Comparison of ENCODE assay signal across 13 cellular contexts in the genomic region with DNA sequence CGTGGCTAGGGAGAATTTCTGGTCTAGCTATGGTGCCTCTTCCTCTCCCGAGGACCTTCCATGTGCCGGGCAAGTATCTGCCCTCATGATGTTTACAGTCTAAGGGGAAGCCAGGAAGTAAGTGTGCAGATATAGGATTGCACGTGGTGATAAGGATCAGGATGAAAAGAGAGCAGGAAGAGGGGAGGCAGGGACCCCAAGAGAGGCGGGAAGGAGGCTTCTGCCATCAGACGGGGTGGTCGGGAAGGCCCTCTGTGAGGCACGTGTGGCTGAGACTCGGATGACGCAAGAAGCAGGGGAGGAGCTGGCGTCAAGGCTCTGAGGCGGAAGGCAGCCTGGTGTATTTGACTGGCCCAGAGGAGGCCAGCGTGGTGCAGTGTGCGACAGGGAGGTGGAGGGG. TPM values are rescaled to one million over a fixed set of nuclear protein-coding genes. Genes with fewer than 3 reads are reported as not detected.
A peak's percentile ranks its signal among the peaks of the same experiment; 100 is the strongest.
DNase-seq lines count a peak whose midpoint lies in the region; ATAC-seq, FAIRE-seq and TF ChIP-seq lines count a peak whose summit lies in the region.
"Had no signal": no experiment of that assay in that cellular context is flagged by ENCODE, and none has a peak within 500 bp of the region (broad histone marks: within the 10 kb centered on the region; RNA-seq: fewer than 3 reads in every experiment).

No MANE protein-coding gene starts in this region.

- H3K9me3 ChIP-seq in HepG2 (ENCODE audit: low read length) (no peaks in the 10 kb centered on the region), right lobe of liver (no peaks in the 10 kb centered on the region), T-helper 17 cell (ENCODE audit: control insufficient read depth, low read length, poor library complexity, severe bottlenecking) (no peaks in the 10 kb centered on the region)
- H3K9me3 ChIP-seq: adrenal gland, BE2C, right atrium auricular region had no signal

- DNase-seq in HepG2 (ENCODE audit: low spot score) = no peak
- DNase-seq in right lobe of liver = no peak
- no peak for DNase-seq in T-helper 17 cell
- DNase-seq in fibroblast of mammary gland (ENCODE audit: low read depth) = peak; percentile 5
- no peak for DNase-seq in G401 (ENCODE audit: low spot score)
- no peak for DNase-seq in DMS114 treated with DMSO at 0.1 percent for 48 hours (lab: John Stamatoyannopoulos, UW; ENCODE audit: unreplicated experiment)
- DNase-seq in DMS 273 treated with DMSO at 0.1 percent for 48 hours (lab: John Stamatoyannopoulos, UW) = no peak
- DNase-seq: dermis blood vessel endothelial cell, GF-D8 had no signal

- H3K4me1 Mint-ChIP-seq in T-helper 17 cell = peaks cover 19% of the 10 kb centered on the region

- TF ChIP-seq CTCF in HepG2 (CRISPR knock-in tag; IDR thresholded peaks at IDR 0.05) (no peak), right lobe of liver (IDR thresholded peaks at IDR 0.05) (no peak), fibroblast of mammary gland (conservative IDR thresholded peaks at IDR 0.05; ENCODE audit: control insufficient read depth, insufficient read depth, low read depth, low read length) (no peak)

- TF ChIP-seq EP300 in HepG2 (IDR thresholded peaks at IDR 0.05; ENCODE audit: low read depth in 2 of 2, low read length in 2 of 2) = no peak
- no peak for TF ChIP-seq EP300 in HepG2 (CRISPR knock-in tag; IDR thresholded peaks at IDR 0.05; ENCODE audit: borderline replicate concordance)

- WGBS in HepG2 (ENCODE audit: low lambda C conversion rate) = 87% methylated on average over 14 of the region's 14 CpGs
- WGBS in right lobe of liver (ENCODE audit: insufficient coverage, low coverage, low lambda C conversion rate, missing lambda C conversion rate) = 68% methylated on average over 7 of the region's 14 CpGs

- no peaks in the 10 kb centered on the region for H3K27me3 ChIP-seq in HepG2 (ENCODE audit: control insufficient read depth in 1 of 2, insufficient read depth in 2 of 2, low read length in 2 of 2)
- no peaks in the 10 kb centered on the region for H3K27me3 ChIP-seq in right lobe of liver

- peak overlapping the region; percentile 4 for H3K27ac Mint-ChIP-seq in T-helper 17 cell

- H2AFZ ChIP-seq in HepG2 (ENCODE audit: low read length) = no peak overlapping the region

- peaks cover 37% of the 10 kb centered on the region for H3K27me3 Mint-ChIP-seq in T-helper 17 cell

- H3K4me3 ChIP-seq in HepG2 (replicated peaks in 1 of 3; ENCODE audit: insufficient read depth in 1 of 3, low read depth in 2 of 3, low read length in 3 of 3) = no peak overlapping the region
- H3K4me3 ChIP-seq in right lobe of liver = no peak overlapping the region
- no peak overlapping the region for H3K4me3 ChIP-seq in fibroblast of mammary gland (ENCODE audit: control insufficient read depth, low read depth, low read length)

- no peak for FAIRE-seq in HepG2 (lab: Jason Lieb, UNC)

- H3K36me3 ChIP-seq in HepG2 (replicated peaks in 1 of 2; ENCODE audit: control insufficient read depth in 1 of 2, insufficient read depth in 2 of 2, low read length in 2 of 2) (peaks cover 0 to 3% of the 10 kb centered on the region in 2 experiments; a peak in 2 of 5 replicates), right lobe of liver (no peaks in the 10 kb centered on the region)
- H3K36me3 ChIP-seq: adrenal gland, BE2C, right atrium auricular region had no signal

- no peak overlapping the region for H3K4me2 ChIP-seq in HepG2 (ENCODE audit: low read depth, low read length)

- no peaks in the 10 kb centered on the region for H3K36me3 Mint-ChIP-seq in T-helper 17 cell (ENCODE audit: low read depth)

- BruUV-seq in HepG2 (replicated peaks; lab: Mats Ljungman, UMichigan) = no TSS peak

- POLR2A ChIA-PET in HepG2 (lab: Yijun Ruan, JAX) = no interaction called here

- H3K9ac ChIP-seq in HepG2 (ENCODE audit: insufficient read depth, low read depth, low read length) = no peak overlapping the region

- H3K4me1 ChIP-seq in HepG2 (ENCODE audit: insufficient read depth, low read length) = 0 out of 2 replicates have a peak, but pooled peaks cover 3% of the 10 kb centered on the region
- peaks cover 0 to 8% (median 0%) of the 10 kb centered on the region in 4 donors for H3K4me1 ChIP-seq in right lobe of liver

- no peak for TF ChIP-seq RAD21 in HepG2 (CRISPR knock-in tag; IDR thresholded peaks at IDR 0.05)

- intact Hi-C loops in HepG2 (cut with micrococcal nuclease; ENCODE audit: unreplicated experiment) = no loop called here
- intact Hi-C loops in right lobe of liver (cut with DNase I) = no loop called here

- no peak for ATAC-seq in HepG2
- no peak for ATAC-seq in right lobe of liver
- ATAC-seq in T-helper 17 cell = no peak
- no peak for ATAC-seq in HG02623 (IDR thresholded peaks at IDR 0.05; ENCODE audit: unreplicated experiment)

- TF ChIP-seq POLR2A in HepG2 (IDR thresholded peaks at IDR 0.05; ENCODE audit: insufficient read depth in 1 of 2, low read depth in 2 of 2, low read length in 2 of 2) = no peak
- no peak for TF ChIP-seq POLR2A in right lobe of liver (IDR thresholded peaks at IDR 0.05)

- peak overlapping the region; percentile 83 for H3K4me3 Mint-ChIP-seq in T-helper 17 cell

- H3K27ac ChIP-seq in HepG2 (ENCODE audit: extremely low read length, insufficient read depth, low read length) = no peak overlapping the region
- H3K27ac ChIP-seq in right lobe of liver = no peak overlapping the region
- H3K27ac ChIP-seq: adrenal gland had no signal

- in situ Hi-C loops in HepG2 (cut with HindIII; ENCODE audit: extremely low pct_ligation_motif_present, low pct_unique_long_range_greater_than_20kb) = no loop called here
- in situ Hi-C loops in G401 (cut with HindIII; ENCODE audit: low sequenced_read_pairs) = no loop called here

- no peaks in the 10 kb centered on the region for H3K79me2 ChIP-seq in HepG2 (ENCODE audit: insufficient read depth, low read length)

- H4K20me1 ChIP-seq in HepG2 (ENCODE audit: insufficient read depth, low read length) = no peaks in the 10 kb centered on the region

- CTCF ChIA-PET in HepG2 (lab: Yijun Ruan, JAX; ENCODE audit: low intra/inter-chr PET ratio, low total read pairs) = no interaction called here

TF ChIP-seq in HepG2, 621 proteins besides CTCF, POLR2A, EP300 and RAD21:
- no peak for TF ChIP-seq SIX1 (CRISPR knock-in tag; IDR thresholded peaks at IDR 0.05; ENCODE audit: borderline replicate concordance)
- peak; percentile 39; the same call in 1 of the 2 replicates for TF ChIP-seq CEBPB (IDR thresholded peaks at IDR 0.05; ENCODE audit: borderline replicate concordance, low read depth, low read length)
- no peak for TF ChIP-seq GPN1 (CRISPR knock-in tag; IDR thresholded peaks at IDR 0.05; ENCODE audit: borderline replicate concordance)
- no peak for TF ChIP-seq EED (CRISPR knock-in tag; IDR thresholded peaks at IDR 0.05)

RNA-seq across cellular contexts. Expression of a gene that starts 0.7 kb away (rescaled TPM):
- total RNA-seq in HepG2 (2016; rRNA removed; fragmentation: Illumina TruSeq; extraction: Trizol) (17.4 and 24.2 TPM in 2 replicates), right lobe of liver (10 to 100 TPM; 32.1 to 61.3 (median 48.9) TPM), T-helper 17 cell (100 to 1,000 TPM; 114 to 128 TPM)
- 12.3 and 12.9 TPM in 2 replicates for total RNA-seq in HepG2 (2016; cell fraction: cytosol; rRNA removed; fragmentation: Illumina TruSeq; extraction: Trizol; ENCODE audit: low read depth)
- 17.6 and 20.3 TPM in 2 replicates for total RNA-seq in HepG2 (2016; cell fraction: insoluble cytoplasmic fraction; rRNA removed; fragmentation: Illumina TruSeq; extraction: Trizol)
- 25.6 and 28.9 TPM in 2 replicates for total RNA-seq in HepG2 (2016; cell fraction: membrane; rRNA removed; fragmentation: Illumina TruSeq; extraction: Trizol)
- total RNA-seq in HepG2 (2016; cell fraction: nucleus; rRNA removed; fragmentation: Illumina TruSeq; extraction: Trizol) = 26.8 and 29.4 TPM in 2 replicates
- 20.2 and 24.5 TPM in 2 replicates for polyA plus RNA-seq in HepG2 (2011; rRNA removed)
- polyA plus RNA-seq in HepG2 (2011; cell fraction: cytosol; rRNA removed) = 11.4 and 12.7 TPM in 2 replicates
- polyA plus RNA-seq in HepG2 (2011; cell fraction: nucleus; rRNA removed) = 77.1 and 100 TPM in 2 replicates
- polyA plus RNA-seq in HepG2 (2012) = 40.4 and 47.7 TPM in 2 replicates
- polyA plus RNA-seq in HepG2 (2016; cell fraction: cytosol; fragmentation: Illumina TruSeq; extraction: Trizol; ENCODE audit: low read depth) = 3.1 and 3.4 TPM in 2 replicates
- 23.2 and 33.8 TPM in 2 replicates for polyA plus RNA-seq in HepG2 (2016; cell fraction: insoluble cytoplasmic fraction; fragmentation: Illumina TruSeq; extraction: Trizol; ENCODE audit: low read depth)
- polyA plus RNA-seq in HepG2 (2016; cell fraction: membrane; fragmentation: Illumina TruSeq; extraction: Trizol; ENCODE audit: low read depth) = 13.5 and 17.5 TPM in 2 replicates
- 57.5 and 60.4 TPM in 2 replicates for polyA plus RNA-seq in HepG2 (2016; cell fraction: nucleus; fragmentation: Illumina TruSeq; extraction: Trizol; ENCODE audit: insufficient read depth, low read depth)
- polyA minus RNA-seq in HepG2 (2011; rRNA and poly(A)+ RNA removed; ENCODE audit: low replicate concordance) = 6.5 and 33.0 TPM in 2 replicates
- 25.6 and 30.7 TPM in 2 replicates for polyA minus RNA-seq in HepG2 (2011; cell fraction: cytosol; rRNA and poly(A)+ RNA removed)
- polyA minus RNA-seq in HepG2 (2011; cell fraction: nucleus; rRNA and poly(A)+ RNA removed) = 49.3 and 52.3 TPM in 2 replicates
- 6.5 and 10.7 TPM in 2 replicates for total RNA-seq in G401 (2014; rRNA removed; shearing (Covaris generic))
